25 cellular contexts compared by ENCODE assay signal in the genomic region with DNA sequence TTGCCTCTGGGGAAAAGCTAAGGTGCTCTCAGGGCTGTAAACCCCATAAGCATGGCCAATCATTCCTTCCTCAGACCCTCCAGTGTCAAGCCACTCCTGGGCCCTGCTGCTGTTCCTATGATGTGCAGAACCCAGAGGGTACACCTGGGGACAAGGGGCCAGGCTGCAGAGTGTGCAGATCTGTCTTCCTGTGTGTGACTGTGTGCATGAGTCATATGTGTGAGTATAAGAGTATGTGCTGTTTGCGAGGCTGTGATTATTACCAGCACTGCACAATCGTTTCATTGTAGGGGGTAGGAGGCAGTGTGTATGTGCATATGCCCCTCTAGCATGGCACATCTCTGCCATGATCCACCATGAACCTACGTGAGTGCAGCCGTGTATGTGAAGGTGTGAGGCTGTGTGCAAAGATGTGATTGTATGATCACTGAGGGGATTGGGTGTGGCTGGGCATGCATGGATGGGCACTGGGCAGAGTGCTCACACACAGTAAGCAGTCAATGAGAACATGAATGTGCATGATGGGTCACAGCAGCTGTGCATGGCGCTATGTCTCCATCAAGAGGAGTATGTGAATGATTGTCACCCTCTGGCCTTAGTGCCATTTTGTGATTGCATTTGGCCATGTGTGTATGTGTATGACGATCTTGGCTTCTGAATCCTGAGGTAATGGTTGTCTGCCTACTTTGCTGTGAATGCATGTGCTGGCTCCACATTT. TPM values are rescaled to one million over a fixed set of nuclear protein-coding genes. Genes with fewer than 3 reads are reported as not detected.
A peak's percentile ranks its signal among the peaks of the same experiment; 100 is the strongest.
DNase-seq lines count a peak whose midpoint lies in the region; ATAC-seq and TF ChIP-seq lines count a peak whose summit lies in the region.
"Had no signal": no experiment of that assay in that cellular context is flagged by ENCODE, and none has a peak within 500 bp of the region (broad histone marks: within the 10 kb centered on the region; RNA-seq: fewer than 3 reads in every experiment).

No MANE protein-coding gene starts in this region.

- H3K4me3 ChIP-seq in PC-3 (ENCODE audit: low read length), result no peak overlapping the region
- H3K4me3 ChIP-seq: esophagus squamous epithelium, PC-9 had no signal

- ATAC-seq in PC-3 (peak; percentile 87), left colon (no peak)

- no peaks in the 10 kb centered on the region for H3K9me3 ChIP-seq in PC-3 (ENCODE audit: low read length)
- H3K9me3 ChIP-seq: esophagus squamous epithelium had no signal

- CTCF ChIA-PET in PC-3 (lab: Charles Lee), result no interaction called here

- H3F3A ChIP-seq in PC-3 (ENCODE audit: low read length, unreplicated experiment), result no peaks in the 10 kb centered on the region

- POLR2A ChIA-PET in PC-3 (lab: Charles Lee; ENCODE audit: unreplicated experiment), result no interaction called here

- no peaks in the 10 kb centered on the region for H3K79me2 ChIP-seq in PC-3 (ENCODE audit: low read length)

- H3K4me2 ChIP-seq in PC-3 (ENCODE audit: low read length), result no peak overlapping the region
- H3K4me2 ChIP-seq: PC-9 had no signal

- H2AFZ ChIP-seq in PC-3 (ENCODE audit: low read length), result no peak overlapping the region
- H2AFZ ChIP-seq: PC-9 had no signal

- no peaks in the 10 kb centered on the region for H3K9me2 ChIP-seq in PC-3 (replicated peaks; ENCODE audit: low read length)

- BruUV-seq in PC-3 (replicated peaks; lab: Mats Ljungman, UMichigan), result no TSS peak

- no peaks in the 10 kb centered on the region for H3K27me3 ChIP-seq in PC-3 (ENCODE audit: low read length)
- H3K27me3 ChIP-seq: esophagus squamous epithelium had no signal

- no peak for TF ChIP-seq CTCF in PC-3 (conservative IDR thresholded peaks at IDR 0.05; ENCODE audit: low read depth, low read length)

- intact Hi-C loops in PC-3 (cut with micrococcal nuclease) (no loop called here), left colon (cut with DNase I, micrococcal nuclease) (no loop called here)

- no peaks in the 10 kb centered on the region for H3K36me3 ChIP-seq in PC-3 (ENCODE audit: low read depth, low read length)
- H3K36me3 ChIP-seq: esophagus squamous epithelium had no signal

- DNase-seq in DMS 273 (lab: John Stamatoyannopoulos, UW; ENCODE audit: unreplicated experiment), result peak; percentile 10
- no peak for DNase-seq in DMS 273 treated with DMSO at 0.1 percent for 48 hours (lab: John Stamatoyannopoulos, UW)
- DNase-seq in COLO829 (ENCODE audit: low spot score), result peak; percentile 49
- DNase-seq in PC-3, result peak; percentile 35
- DNase-seq in glomerular visceral epithelial cell (ENCODE audit: extremely low spot score), result peak; percentile 40
- no peak for DNase-seq in NCI-H510A treated with DMSO at 0.1 percent for 48 hours (lab: John Stamatoyannopoulos, UW)
- no peak for DNase-seq in left colon
- no peak for DNase-seq in AML-193 (lab: John Stamatoyannopoulos, UW)
- DNase-seq: activated CD4-positive, alpha-beta T cell treated with anti-CD3 and anti-CD28 coated beads, Interleukin-2, amount 50 U/mL, for 1 hour; effector memory CD4-positive, alpha-beta T cell; esophagus squamous epithelium; GOT3; KBM-7; kidney; MM.1S; NCI-H1417 treated with DMSO at 0.1 percent for 48 hours; NCI-H2171 treated with DMSO at 0.1 percent for 48 hours; NCI-H69; PC-9; stimulated activated CD4-positive, alpha-beta T cell treated with anti-CD3 and anti-CD28 coated beads, Interleukin-4, amount 100 ng/mL, for 1 hour; trophoblast cell had no signal

- no peak overlapping the region for H3K27ac ChIP-seq in PC-3 (ENCODE audit: low read length)
- H3K27ac ChIP-seq: 22Rv1, esophagus squamous epithelium, PC-9 had no signal

- no peaks in the 10 kb centered on the region for H4K20me1 ChIP-seq in PC-3 (ENCODE audit: low read length)

- no peak overlapping the region for H3K9ac ChIP-seq in PC-3 (ENCODE audit: low read length)

- H3K4me1 ChIP-seq in PC-3 (ENCODE audit: insufficient read depth, low read length), result peaks cover 4% of the 10 kb centered on the region; the same call in 1 of the 2 replicates
- H3K4me1 ChIP-seq: esophagus squamous epithelium had no signal

RNA-seq across cellular contexts. Expression of a gene that starts 2.4 kb away (rescaled TPM):
- total RNA-seq in PC-3 (2014; rRNA removed), result not detected in 2 replicates
- total RNA-seq in left colon, result not detected
- total RNA-seq: activated T-helper 2 cell treated with anti-CD3 and anti-CD28 coated beads, Interferon-gamma antibody, Interleukin-2, Interleukin-4, amounts not matched to agents 10 μg/mL and 5 μg/mL and 100 μg/mL, durations not matched to agents 14 hours and 24 hours and 36 hours; Daoy; esophagus squamous epithelium; kidney; lung microvascular endothelial cell; PC-9 had no signal

RNA-seq across cellular contexts. Expression of a gene that starts 8.7 kb away (rescaled TPM):
- total RNA-seq in PC-3 (2014; rRNA removed) (not detected in 2 replicates), left colon (not detected)
- total RNA-seq: activated T-helper 2 cell treated with anti-CD3 and anti-CD28 coated beads, Interferon-gamma antibody, Interleukin-2, Interleukin-4, amounts not matched to agents 10 μg/mL and 5 μg/mL and 100 μg/mL, durations not matched to agents 14 hours and 24 hours and 36 hours; Daoy; esophagus squamous epithelium; kidney; lung microvascular endothelial cell; PC-9 had no signal

RNA-seq across cellular contexts. Expression of a gene that starts 30.9 kb away (rescaled TPM):
- 13.9 and 16.3 TPM in 2 replicates for total RNA-seq in PC-3 (2014; rRNA removed)
- total RNA-seq in left colon, result 10 to 100 TPM; 14.9 to 16.8 TPM

RNA-seq across cellular contexts. Expression of a gene that starts 55.4 kb away (rescaled TPM):
- total RNA-seq in PC-3 (2014; rRNA removed), result not detected in 2 replicates
- not detected for total RNA-seq in left colon
- total RNA-seq: activated T-helper 2 cell treated with anti-CD3 and anti-CD28 coated beads, Interferon-gamma antibody, Interleukin-2, Interleukin-4, amounts not matched to agents 10 μg/mL and 5 μg/mL and 100 μg/mL, durations not matched to agents 14 hours and 24 hours and 36 hours; Daoy; esophagus squamous epithelium; kidney; lung microvascular endothelial cell; PC-9 had no signal

Comparison
In these comparisons a context has a peak if more than half of its experiments do, and no peak if none do; other contexts are left out.
1. DNase-seq: peak in DMS 273 (single experiment), COLO829 (single experiment), PC-3 (single experiment) and glomerular visceral epithelial cell (single experiment); none in DMS 273 treated with DMSO at 0.1 percent for 48 hours (single experiment), NCI-H510A treated with DMSO at 0.1 percent for 48 hours (single experiment), left colon (0 of 2) and AML-193 (0 of 2).